ENCODE assay signal across 8 cellular contexts in the genomic region with DNA sequence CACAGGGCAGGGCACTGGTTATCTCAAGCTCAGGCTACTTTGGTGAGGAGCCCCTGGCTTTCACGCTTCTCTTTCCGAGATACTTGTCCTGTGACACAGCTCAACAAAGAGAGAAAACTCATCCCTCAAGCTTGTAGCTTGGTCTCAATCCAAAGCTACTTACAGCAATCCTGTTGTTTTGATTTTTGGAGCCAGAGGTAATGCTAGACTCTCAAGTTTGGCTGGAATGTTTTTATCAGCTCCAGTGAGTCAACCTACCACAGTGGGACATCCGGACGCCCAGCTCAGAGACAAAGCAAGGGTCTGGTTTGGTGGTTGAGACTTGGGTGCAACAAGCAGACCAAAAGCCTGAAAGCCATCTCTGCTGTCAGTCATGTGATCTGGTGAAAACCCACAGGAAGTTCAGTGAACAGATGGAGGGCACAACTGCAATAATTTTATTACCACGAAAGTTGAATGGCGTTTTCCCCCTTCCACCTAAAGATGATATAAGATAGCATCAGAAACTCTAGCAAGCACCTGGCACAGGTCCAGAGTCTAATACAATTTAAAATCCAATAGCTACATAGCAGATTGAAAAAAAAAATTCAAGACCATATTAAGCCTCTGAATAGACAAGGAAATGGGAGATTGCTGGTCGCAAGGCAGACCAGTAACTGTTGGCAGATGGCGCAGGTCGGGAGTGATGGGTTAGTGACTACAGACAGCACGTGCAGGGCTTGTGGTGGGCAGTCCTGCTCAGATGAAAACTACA.
A peak's percentile ranks its signal among the peaks of the same experiment; 100 is the strongest.
DNase-seq lines count a peak whose midpoint lies in the region; TF ChIP-seq lines count a peak whose summit lies in the region.

No MANE protein-coding gene starts in this region.

- TF ChIP-seq CTCF in CD14-positive monocyte (IDR thresholded peaks at IDR 0.05) = no peak
- no peak for TF ChIP-seq CTCF in Loucy (conservative IDR thresholded peaks at IDR 0.05; ENCODE audit: low read length)
- TF ChIP-seq CTCF in nephron (IDR thresholded peaks at IDR 0.05; ENCODE audit: unreplicated experiment in 3 of 3) = no peak
- TF ChIP-seq CTCF in Calu3 (IDR thresholded peaks at IDR 0.05; ENCODE audit: unreplicated experiment) = no peak

- H3K79me2 ChIP-seq in Loucy (ENCODE audit: insufficient read depth, low read length) = peaks cover 9% of the 10 kb centered on the region; the same call in 1 of the 2 replicates

- H3K79me1 ChIP-seq in neuronal stem cell (ENCODE audit: low read depth, low read length) = peaks cover 3% of the 10 kb centered on the region

- CTCF ChIA-PET in Calu3 (lab: Charles Lee) = no interaction called here

- H3K4me1 Mint-ChIP-seq in CD14-positive monocyte (peaks cover 37% of the 10 kb centered on the region), nephron (peaks cover 17% of the 10 kb centered on the region), Calu3 (ENCODE audit: low read depth, unreplicated experiment) (no peaks in the 10 kb centered on the region)

- H3K9me2 ChIP-seq in Loucy (replicated peaks; ENCODE audit: low read depth, low read length) = no peaks in the 10 kb centered on the region

- no peaks in the 10 kb centered on the region for H3K36me3 ChIP-seq in Loucy (ENCODE audit: insufficient read depth, low read length)
- no peaks in the 10 kb centered on the region for H3K36me3 ChIP-seq in adipocyte (ENCODE audit: control insufficient read depth, insufficient read depth, low read length, severe bottlenecking)
- H3K36me3 ChIP-seq in neuronal stem cell (replicated peaks in 1 of 2; ENCODE audit: control insufficient read depth in 2 of 2, insufficient read depth in 2 of 2, low read length in 2 of 2) = no peaks in the 10 kb centered on the region

- H2AFZ ChIP-seq in Loucy (ENCODE audit: low read length) (no peak overlapping the region), neuronal stem cell (ENCODE audit: low read length) (no peak overlapping the region)

- no peak overlapping the region for H2BK120ac ChIP-seq in neuronal stem cell (ENCODE audit: low read depth, low read length)

- H3K27me3 ChIP-seq in Loucy (ENCODE audit: insufficient read depth, low read length, poor library complexity, severe bottlenecking) = no peaks in the 10 kb centered on the region
- no peaks in the 10 kb centered on the region for H3K27me3 ChIP-seq in adipocyte (replicated peaks; ENCODE audit: control insufficient read depth, insufficient read depth, low read length)
- no peaks in the 10 kb centered on the region for H3K27me3 ChIP-seq in neuronal stem cell (ENCODE audit: control insufficient read depth in 3 of 3, insufficient read depth in 3 of 3, low read depth in 1 of 3, low read length in 3 of 3)

- H3K27ac ChIP-seq in neuronal stem cell (replicated peaks; ENCODE audit: low read length) = no peak overlapping the region

- H3K27ac Mint-ChIP-seq in CD14-positive monocyte (peak overlapping the region in 5 of 7 donors; percentile 8 to 79 (median 18)), nephron (peak overlapping the region; percentile 31 to 64 (median 53)), Calu3 (ENCODE audit: unreplicated experiment) (no peak overlapping the region)

- H3K9me3 ChIP-seq in Loucy (ENCODE audit: insufficient read depth, low read depth, low read length) = no peaks in the 10 kb centered on the region
- no peaks in the 10 kb centered on the region for H3K9me3 ChIP-seq in adipocyte (ENCODE audit: control insufficient read depth, low read length)
- no peaks in the 10 kb centered on the region for H3K9me3 ChIP-seq in neuronal stem cell (replicated peaks in 1 of 2; ENCODE audit: control insufficient read depth in 2 of 2, insufficient read depth in 1 of 2, low read depth in 1 of 2, low read length in 2 of 2)

- H4K8ac ChIP-seq in neuronal stem cell (ENCODE audit: low read depth, low read length) = no peak overlapping the region

- H3F3A ChIP-seq in Loucy (ENCODE audit: low read depth) = peaks cover 33% of the 10 kb centered on the region

- no peak overlapping the region for H4K91ac ChIP-seq in neuronal stem cell (ENCODE audit: low read depth, low read length, poor library complexity)

- DNase-seq in CD14-positive monocyte (ENCODE audit: low spot score) (no peak), adipocyte (ENCODE audit: low read depth) (peak; percentile 76), NCI-H526 treated with DMSO at 0.1 percent for 48 hours (lab: John Stamatoyannopoulos, UW) (no peak), Calu3 (no peak), neuronal stem cell (ENCODE audit: low spot score) (no peak)
- no peak for DNase-seq in stimulated activated CD4-positive, alpha-beta T cell treated with anti-CD3 and anti-CD28 coated beads, Interleukin-12 subunit alpha, Interleukin-12 subunit beta, amount 100 ng/mL, for 4 hours

- H3K23ac ChIP-seq in neuronal stem cell (ENCODE audit: low read depth, low read length, poor library complexity) = no peak overlapping the region

- H3K4me2 ChIP-seq in Loucy (ENCODE audit: low read depth, low read length, poor library complexity, severe bottlenecking) (peak overlapping the region; percentile 76), neuronal stem cell (ENCODE audit: insufficient read depth, low read length, poor library complexity, severe bottlenecking) (no peak overlapping the region)

- H2BK5ac ChIP-seq in neuronal stem cell (ENCODE audit: low read length) = no peak overlapping the region

- H3K4ac ChIP-seq in neuronal stem cell (ENCODE audit: low read length) = no peak overlapping the region

- no peak overlapping the region for H2BK15ac ChIP-seq in neuronal stem cell (ENCODE audit: low read length)

- H3K9me3 Mint-ChIP-seq in CD14-positive monocyte = peaks cover 0 to 3% (median 0%) of the 10 kb centered on the region in 7 donors
- no peaks in the 10 kb centered on the region for H3K9me3 Mint-ChIP-seq in nephron
- no peaks in the 10 kb centered on the region for H3K9me3 Mint-ChIP-seq in Calu3 (ENCODE audit: low read depth, unreplicated experiment)

- peak overlapping the region; percentile 97 for H3K9ac ChIP-seq in Loucy (ENCODE audit: low read depth, low read length, poor library complexity, severe bottlenecking)
- H3K9ac ChIP-seq in adipocyte (ENCODE audit: low read length) = peak overlapping the region; percentile 3
- H3K9ac ChIP-seq in neuronal stem cell (ENCODE audit: low read depth, low read length, poor library complexity) = no peak overlapping the region

- no peak overlapping the region for H3K18ac ChIP-seq in neuronal stem cell (ENCODE audit: low read length)

- H3K4me1 ChIP-seq in Loucy (ENCODE audit: insufficient read depth, low read length, poor library complexity, severe bottlenecking) = peaks cover 93% of the 10 kb centered on the region
- H3K4me1 ChIP-seq in adipocyte (ENCODE audit: control insufficient read depth, insufficient read depth, low read length) = peaks cover 41% of the 10 kb centered on the region
- peaks cover 0 to 6% of the 10 kb centered on the region in 2 donors for H3K4me1 ChIP-seq in neuronal stem cell (ENCODE audit: control insufficient read depth in 2 of 2, insufficient read depth in 1 of 2, low read depth in 1 of 2, low read length in 2 of 2)

- H3K14ac ChIP-seq in neuronal stem cell (ENCODE audit: low read length) = no peak overlapping the region

- H3K4me3 Mint-ChIP-seq in CD14-positive monocyte (peak overlapping the region in 1 of 2 donors; percentile 74), nephron (no peak overlapping the region), Calu3 (ENCODE audit: low read depth, unreplicated experiment) (no peak overlapping the region)

- no peak overlapping the region for H2AK5ac ChIP-seq in neuronal stem cell (ENCODE audit: low read depth, low read length)

- WGBS in neuronal stem cell (ENCODE audit: extremely low coverage in 2 of 2, insufficient read length in 2 of 2, insufficient replicate concordance in 1 of 2), 2 donors = no CpG with 5 or more reads among the region's 10 CpGs

- no peak overlapping the region for H2BK12ac ChIP-seq in neuronal stem cell (ENCODE audit: low read length)

- intact Hi-C loops in CD14-positive monocyte (cut with micrococcal nuclease) = loop anchor here in 1 of 2 donors (10.0 kb wide), 1 partner anchor 98 kb away; a partner anchor contains a TSS
- intact Hi-C loops in Calu3 (cut with micrococcal nuclease; ENCODE audit: unreplicated experiment) = no loop called here

- no peaks in the 10 kb centered on the region for H4K20me1 ChIP-seq in Loucy (ENCODE audit: insufficient read depth, low read length, poor library complexity, severe bottlenecking)

- H3K4me3 ChIP-seq in Loucy (ENCODE audit: low read length, poor library complexity, severe bottlenecking) = peak overlapping the region; percentile 52
- peak overlapping the region; percentile 12 for H3K4me3 ChIP-seq in adipocyte (ENCODE audit: low read length)
- no peak overlapping the region for H3K4me3 ChIP-seq in neuronal stem cell (ENCODE audit: low read length in 2 of 2)

- H3K36me3 Mint-ChIP-seq in CD14-positive monocyte = peaks cover 0 to 29% of the 10 kb centered on the region in 2 donors
- peaks cover 5% of the 10 kb centered on the region for H3K36me3 Mint-ChIP-seq in nephron (ENCODE audit: low read depth)
- no peaks in the 10 kb centered on the region for H3K36me3 Mint-ChIP-seq in Calu3 (ENCODE audit: insufficient read depth, unreplicated experiment)

- peaks cover 0 to 9% (median 2%) of the 10 kb centered on the region in 3 donors for H3K27me3 Mint-ChIP-seq in CD14-positive monocyte (ENCODE audit: low read depth in 3 of 3)
- no peaks in the 10 kb centered on the region for H3K27me3 Mint-ChIP-seq in nephron (ENCODE audit: low read depth)
- no peaks in the 10 kb centered on the region for H3K27me3 Mint-ChIP-seq in Calu3 (ENCODE audit: unreplicated experiment)

- no TSS peak for BruUV-seq in Calu3 (replicated peaks; lab: Mats Ljungman, UMichigan)

Comparison
In these comparisons a context has a peak if more than half of its experiments do, and no peak if none do; other contexts are left out.
1. H3K4me3 ChIP-seq: peak in Loucy (single experiment) and adipocyte (single experiment); none in neuronal stem cell (0 of 2).